8 cellular contexts compared by ENCODE assay signal in the genomic region with DNA sequence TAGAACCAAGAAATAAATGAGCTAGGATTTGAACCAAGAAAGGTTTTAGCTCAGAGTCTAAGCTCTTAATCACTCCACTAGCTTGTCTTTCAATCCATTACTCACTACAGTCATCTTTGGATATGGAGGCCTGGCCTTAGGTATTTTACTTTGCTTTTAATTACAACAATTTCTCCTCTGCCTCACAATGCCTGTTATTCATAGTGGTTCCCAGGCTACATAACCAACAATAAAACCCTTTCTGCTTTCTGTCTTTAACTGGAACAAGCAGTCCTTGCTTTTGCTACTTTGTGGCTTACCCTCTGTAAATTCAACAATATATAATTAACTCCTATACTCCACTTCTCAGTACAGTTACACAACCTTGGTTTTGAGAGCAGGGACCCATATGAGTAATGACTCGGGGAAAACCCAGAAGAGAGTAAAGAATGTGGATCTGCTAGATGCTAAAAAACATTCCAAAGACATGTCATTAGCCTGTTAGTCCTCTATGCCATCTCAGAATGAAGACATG.
DNase-seq lines count a peak whose midpoint lies in the region; ATAC-seq lines count a peak whose summit lies in the region.

No MANE protein-coding gene starts in this region.

- H3K9me3 ChIP-seq in SK-N-MC (ENCODE audit: low read depth, low read length) = peaks cover 4% of the 10 kb centered on the region; the same call in 1 of the 2 replicates

- H3K9ac ChIP-seq in SK-N-MC (ENCODE audit: insufficient read length) = no peak overlapping the region

- no peak overlapping the region for H3K4me3 ChIP-seq in SK-N-MC

- ATAC-seq in GM18868 (IDR thresholded peaks at IDR 0.05; ENCODE audit: unreplicated experiment) (peak; percentile 95), HG02852 (IDR thresholded peaks at IDR 0.05; ENCODE audit: unreplicated experiment) (peak; percentile 88)

- peak overlapping the region; percentile 74 for H3K27ac ChIP-seq in SK-N-MC

- DNase-seq in SK-N-MC (ENCODE audit: low read depth, low spot score) (no peak), kidney tubule cell (ENCODE audit: low spot score) (peak; percentile 95), cerebellar nuclear complex (lab: John Stamatoyannopoulos, UW) (no peak), NCI-H526 treated with DMSO at 0.1 percent for 48 hours (lab: John Stamatoyannopoulos, UW) (no peak), DMS 273 (lab: John Stamatoyannopoulos, UW; ENCODE audit: unreplicated experiment) (no peak), LoVo (ENCODE audit: low spot score) (no peak)

- H3K36me3 ChIP-seq in SK-N-MC (ENCODE audit: insufficient read depth, low read length) = peaks cover 6% of the 10 kb centered on the region; the same call in 1 of the 2 replicates
